In genomic region chr21:44874240-44874496, GRCh38 we compare ENCODE assay signal across 8 cellular contexts. TPM values are rescaled to one million over a fixed set of nuclear protein-coding genes. Genes with fewer than 3 reads are reported as not detected.
DNase-seq lines count a peak whose midpoint lies in the region; ATAC-seq and TF ChIP-seq lines count a peak whose summit lies in the region.

No MANE protein-coding gene starts in this region.

- POLR2A ChIA-PET in PC-3 (lab: Charles Lee; ENCODE audit: unreplicated experiment): interaction anchor here (0.6 to 1.0 kb wide), 4 partner anchors 9 to 132 kb away, joined by 3 to 25 read pairs (median 4); no protein-coding TSS in a partner anchor

- H3K27ac ChIP-seq in PC-3 (ENCODE audit: low read length): peak overlapping the region; percentile 56
- H3K27ac ChIP-seq in prostate gland: peak overlapping the region; percentile 80 to 86

- H3F3A ChIP-seq in PC-3 (ENCODE audit: low read length, unreplicated experiment): peaks cover 5% of the 10 kb centered on the region

- 20% methylated on average over 20 of the region's 20 CpGs for WGBS in prostate gland

- TF ChIP-seq POLR2A in erythroblast (IDR thresholded peaks at IDR 0.05; ENCODE audit: low read length): peak; percentile 31
- no peak for TF ChIP-seq POLR2A in prostate gland (IDR thresholded peaks at IDR 0.05)

- H3K4me2 ChIP-seq in PC-3 (ENCODE audit: low read length): peak overlapping the region; percentile 95

- no peaks in the 10 kb centered on the region for H3K9me3 ChIP-seq in PC-3 (ENCODE audit: low read length)
- no peaks in the 10 kb centered on the region for H3K9me3 ChIP-seq in prostate gland

- H3K4me3 ChIP-seq in PC-3 (ENCODE audit: low read length): peak overlapping the region; percentile 80
- H3K4me3 ChIP-seq in prostate gland: peak overlapping the region; percentile 77 to 84

- TSS peak; percentile 40 for BruUV-seq in PC-3 (replicated peaks; lab: Mats Ljungman, UMichigan)

- no peaks in the 10 kb centered on the region for H3K9me2 ChIP-seq in PC-3 (replicated peaks; ENCODE audit: low read length)

- CTCF ChIA-PET in PC-3 (lab: Charles Lee): interaction anchor here (0.5 to 1.1 kb wide), 4 partner anchors 28 to 74 kb away, joined by 3 to 9 read pairs (median 4); no protein-coding TSS in a partner anchor

- H3K36me3 ChIP-seq in PC-3 (ENCODE audit: low read depth, low read length): no peaks in the 10 kb centered on the region
- H3K36me3 ChIP-seq in prostate gland: no peaks in the 10 kb centered on the region

- no peak for TF ChIP-seq CTCF in PC-3 (conservative IDR thresholded peaks at IDR 0.05; ENCODE audit: low read depth, low read length)
- no peak for TF ChIP-seq CTCF in prostate gland (IDR thresholded peaks at IDR 0.05)

- H3K27me3 ChIP-seq in PC-3 (ENCODE audit: low read length): no peaks in the 10 kb centered on the region
- H3K27me3 ChIP-seq in prostate gland (replicated peaks; ENCODE audit: insufficient read depth): no peaks in the 10 kb centered on the region

- DNase-seq in DMS153 treated with DMSO at 0.1 percent for 48 hours (lab: John Stamatoyannopoulos, UW; ENCODE audit: unreplicated experiment) (peak; percentile 30), DMS153 (lab: John Stamatoyannopoulos, UW) (no peak), PC-3 (no peak), erythroblast (lab: John Stamatoyannopoulos, UW) (no peak), prostate gland (ENCODE audit: low spot score) (no peak), hypothalamus (lab: John Stamatoyannopoulos, UW) (no peak), HT-29 (ENCODE audit: low spot score) (no peak)

- H3K4me1 ChIP-seq in PC-3 (ENCODE audit: insufficient read depth, low read length) (peaks cover 59% of the 10 kb centered on the region), prostate gland (replicated peaks) (peaks cover 23% of the 10 kb centered on the region)

- peaks cover 20% of the 10 kb centered on the region for H4K20me1 ChIP-seq in PC-3 (ENCODE audit: low read length)

- H2AFZ ChIP-seq in PC-3 (ENCODE audit: low read length): peak overlapping the region; percentile 84

- ATAC-seq in PC-3 (no peak), GM18867 (IDR thresholded peaks at IDR 0.05; ENCODE audit: unreplicated experiment) (no peak)

- peaks cover 49% of the 10 kb centered on the region for H3K79me2 ChIP-seq in PC-3 (ENCODE audit: low read length)

- intact Hi-C loops in PC-3 (cut with micrococcal nuclease) (loop anchor here (10.0 kb wide), 1 partner anchor 251 kb away; no protein-coding TSS in a partner anchor), prostate gland (cut with DNase I) (loop anchor here (2.0 to 5.0 kb wide), 2 partner anchors 57 to 73 kb away; partner anchors contain the start of genes SUMO3 and UBE2G2)

- H3K9ac ChIP-seq in PC-3 (ENCODE audit: low read length): peak overlapping the region; percentile 77

RNA-seq across cellular contexts. Expression of gene PTTG1IP, which starts 0.7 kb away (rescaled TPM):
- total RNA-seq in PC-3 (2014; rRNA removed): 330 and 455 TPM in 2 replicates
- 100 to 1,000 TPM; 216 to 244 TPM for total RNA-seq in prostate gland
- 116 and 123 TPM in 2 replicates for total RNA-seq in HT-29 (2014; rRNA removed; shearing (Covaris generic))

RNA-seq across cellular contexts. Expression of gene ITGB2, which starts 46.5 kb away (rescaled TPM):
- total RNA-seq in PC-3 (2014; rRNA removed) (45.1 and 45.7 TPM in 2 replicates), prostate gland (10 to 100 TPM; 23.1 to 56.1 TPM)
- total RNA-seq in HT-29 (2014; rRNA removed; shearing (Covaris generic)): not detected in 2 replicates

RNA-seq across cellular contexts. Expression of gene SUMO3, which starts 56.3 kb away (rescaled TPM):
- total RNA-seq in PC-3 (2014; rRNA removed) (242 and 290 TPM in 2 replicates), prostate gland (10 to 100 TPM; 78.3 to 92.2 TPM)
- 90.3 and 98.8 TPM in 2 replicates for total RNA-seq in HT-29 (2014; rRNA removed; shearing (Covaris generic))

Comparison
In these comparisons a context has a peak if more than half of its experiments do, and no peak if none do; other contexts are left out.
1. RNA of gene ITGB2, which starts 46.5 kb away (total RNA-seq): 23.1 to 56.1 TPM in prostate gland and 45.1 to 45.7 TPM in PC-3; not detected in HT-29; every median in the first group is over 10 times any median in the second.